Comparison of ENCODE assay signal across 37 cellular contexts in the genomic region with DNA sequence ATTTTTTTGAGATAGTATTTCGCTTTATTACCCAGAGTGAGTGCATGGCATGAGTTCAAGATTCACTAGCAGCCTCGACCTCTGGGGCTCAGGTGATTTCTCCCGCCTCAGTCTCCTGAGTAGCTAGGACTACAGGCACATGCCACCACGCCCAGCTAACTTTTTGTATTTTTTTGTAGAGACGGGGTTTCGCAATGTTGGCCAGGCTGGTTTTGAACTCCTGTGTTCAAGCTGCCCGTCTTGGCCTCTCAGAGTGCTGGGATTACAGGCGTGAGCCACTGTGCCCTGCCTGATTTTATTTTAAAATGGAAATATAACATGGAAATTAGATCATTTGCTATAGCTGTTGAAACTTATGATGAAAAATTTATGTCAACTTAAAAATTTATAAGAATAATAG.
"Had no signal": no experiment of that assay in that cellular context is flagged by ENCODE, and none has a peak within 500 bp of the region (broad histone marks: within the 10 kb centered on the region; RNA-seq: fewer than 3 reads in every experiment).

No MANE protein-coding gene starts in this region.

- DNase-seq: activated CD4-positive, alpha-beta memory T cell treated with anti-CD3 and anti-CD28 coated beads, Interleukin-2, amount 10 ng/mL, durations not matched to agents 7 days and 5 days; activated CD4-positive, alpha-beta T cell treated with anti-CD3 and anti-CD28 coated beads for 1 hour; activated CD4-positive, alpha-beta T cell treated with anti-CD3 and anti-CD28 coated beads for 36 hours; activated CD4-positive, alpha-beta T cell treated with anti-CD3 and anti-CD28 coated beads for 48 hours; activated CD4-positive, alpha-beta T cell treated with anti-CD3 and anti-CD28 coated beads, Interleukin-2, amount 10 ng/mL, durations not matched to agents 7 days and 5 days; activated CD4-positive, alpha-beta T cell treated with anti-CD3 and anti-CD28 coated beads, Interleukin-2, amount 50 U/mL, for 48 hours; activated CD4-positive, CD25-positive, alpha-beta regulatory T cell; activated CD8-positive, alpha-beta memory T cell treated with anti-CD3 and anti-CD28 coated beads for 24 hours; activated CD8-positive, alpha-beta memory T cell treated with anti-CD3 and anti-CD28 coated beads, Interleukin-2, amount 10 ng/mL, durations not matched to agents 7 days and 5 days; activated CD8-positive, alpha-beta memory T cell treated with anti-CD3 and anti-CD28 coated beads, Interleukin-2, amount 50 U/mL, for 48 hours; activated CD8-positive, alpha-beta T cell treated with anti-CD3 and anti-CD28 coated beads, Interleukin-2, amount 10 ng/mL, durations not matched to agents 7 days and 5 days; activated effector memory CD4-positive, alpha-beta T cell treated with Interleukin-2 at 50 U/mL for 16 hours; activated gamma-delta T cell; activated naive CD4-positive, alpha-beta T cell treated with anti-CD3 and anti-CD28 coated beads, Interleukin-2, amount 10 ng/mL, durations not matched to agents 7 days and 5 days; activated naive CD4-positive, alpha-beta T cell treated with Interleukin-2 at 50 U/mL for 16 hours; activated naive CD8-positive, alpha-beta T cell treated with anti-CD3 and anti-CD28 coated beads, Interleukin-2, amount 10 ng/mL, durations not matched to agents 7 days and 5 days; activated naive CD8-positive, alpha-beta T cell treated with anti-CD3 and anti-CD28 coated beads, Interleukin-2, amount 50 U/mL, for 24 hours; activated T-cell treated with anti-CD3 and anti-CD28 coated beads, Interleukin-2, amount 50 U/mL, for 24 hours; activated T-cell treated with anti-CD3 and anti-CD28 coated beads, Interleukin-2, amount 50 U/mL, for 48 hours; amygdala; anterior cingulate cortex; caudate nucleus; cerebellar nuclear complex; T-helper 17 cell; T-helper 9 cell; WERI-Rb-1 had no signal

- H3K27ac ChIP-seq: ascending aorta, cardiac muscle cell, WERI-Rb-1 had no signal

- H3K9me3 Mint-ChIP-seq: activated CD4-positive, alpha-beta T cell treated with anti-CD3 and anti-CD28 coated beads, Interleukin-2, amount 10 ng/mL, durations not matched to agents 7 days and 5 days; activated naive CD4-positive, alpha-beta T cell treated with anti-CD3 and anti-CD28 coated beads, Interleukin-2, amount 10 ng/mL, durations not matched to agents 7 days and 5 days; activated naive CD4-positive, alpha-beta T cell treated with anti-CD3 and anti-CD28 coated beads, Interleukin-2, amount 50 U/mL, for 24 hours; activated naive CD8-positive, alpha-beta T cell treated with anti-CD3 and anti-CD28 coated beads, Interleukin-2, amount 50 U/mL, for 24 hours; activated T-cell treated with anti-CD3 and anti-CD28 coated beads, Interleukin-2, amount 50 U/mL, for 24 hours; brain had no signal

- H3K9me3 ChIP-seq: ascending aorta had no signal

- H3K4me3 ChIP-seq: ascending aorta, cardiac muscle cell had no signal

- H3K27me3 ChIP-seq: ascending aorta, cardiac muscle cell had no signal

- H3K4me1 Mint-ChIP-seq: activated naive CD4-positive, alpha-beta T cell treated with anti-CD3 and anti-CD28 coated beads, Interleukin-2, amount 10 ng/mL, durations not matched to agents 7 days and 5 days; activated naive CD4-positive, alpha-beta T cell treated with anti-CD3 and anti-CD28 coated beads, Interleukin-2, amount 50 U/mL, for 24 hours; activated naive CD8-positive, alpha-beta T cell treated with anti-CD3 and anti-CD28 coated beads, Interleukin-2, amount 10 ng/mL, durations not matched to agents 7 days and 5 days; brain had no signal

- H3K27me3 Mint-ChIP-seq: activated CD4-positive, alpha-beta memory T cell treated with anti-CD3 and anti-CD28 coated beads, Interleukin-2, amount 10 ng/mL, durations not matched to agents 7 days and 5 days; activated CD4-positive, alpha-beta T cell treated with anti-CD3 and anti-CD28 coated beads for 36 hours; activated CD4-positive, alpha-beta T cell treated with anti-CD3 and anti-CD28 coated beads, Interleukin-2, amount 10 ng/mL, durations not matched to agents 7 days and 5 days; activated CD8-positive, alpha-beta memory T cell treated with anti-CD3 and anti-CD28 coated beads, Interleukin-2, amount 10 ng/mL, durations not matched to agents 7 days and 5 days; activated naive CD4-positive, alpha-beta T cell treated with anti-CD3 and anti-CD28 coated beads, Interleukin-2, amount 10 ng/mL, durations not matched to agents 7 days and 5 days; activated naive CD4-positive, alpha-beta T cell treated with anti-CD3 and anti-CD28 coated beads, Interleukin-2, amount 50 U/mL, for 24 hours; activated naive CD8-positive, alpha-beta T cell; activated naive CD8-positive, alpha-beta T cell treated with anti-CD3 and anti-CD28 coated beads, Interleukin-2, amount 10 ng/mL, durations not matched to agents 7 days and 5 days; activated naive CD8-positive, alpha-beta T cell treated with anti-CD3 and anti-CD28 coated beads, Interleukin-2, amount 50 U/mL, for 24 hours; activated T-cell treated with anti-CD3 and anti-CD28 coated beads, Interleukin-2, amount 50 U/mL, for 24 hours; brain; central memory CD8-positive, alpha-beta T cell; T-helper 17 cell had no signal

- H3K4me1 ChIP-seq: ascending aorta had no signal

- ATAC-seq: activated CD4-positive, alpha-beta T cell treated with anti-CD3 and anti-CD28 coated beads for 36 hours; activated CD4-positive, CD25-positive, alpha-beta regulatory T cell treated with anti-CD3 and anti-CD28 coated beads, Interleukin-2, amount 50 U/mL, for 24 hours; activated CD8-positive, alpha-beta memory T cell treated with anti-CD3 and anti-CD28 coated beads, Interleukin-2, amount 10 ng/mL, durations not matched to agents 7 days and 5 days; activated CD8-positive, alpha-beta T cell treated with anti-CD3 and anti-CD28 coated beads, Interleukin-2, amount 10 ng/mL, durations not matched to agents 7 days and 5 days; activated naive CD8-positive, alpha-beta T cell treated with anti-CD3 and anti-CD28 coated beads, Interleukin-2, amount 50 U/mL, for 24 hours; T-helper 17 cell; WTC11 had no signal

- H3K4me3 Mint-ChIP-seq: activated CD4-positive, alpha-beta memory T cell treated with anti-CD3 and anti-CD28 coated beads, Interleukin-2, amount 10 ng/mL, durations not matched to agents 7 days and 5 days; activated CD4-positive, alpha-beta T cell treated with anti-CD3 and anti-CD28 coated beads for 36 hours; activated CD4-positive, alpha-beta T cell treated with anti-CD3 and anti-CD28 coated beads, Interleukin-2, amount 10 ng/mL, durations not matched to agents 7 days and 5 days; activated CD8-positive, alpha-beta memory T cell treated with anti-CD3 and anti-CD28 coated beads, Interleukin-2, amount 10 ng/mL, durations not matched to agents 7 days and 5 days; activated CD8-positive, alpha-beta T cell treated with anti-CD3 and anti-CD28 coated beads, Interleukin-2, amount 10 ng/mL, durations not matched to agents 7 days and 5 days; activated naive CD4-positive, alpha-beta T cell treated with anti-CD3 and anti-CD28 coated beads, Interleukin-2, amount 10 ng/mL, durations not matched to agents 7 days and 5 days; activated naive CD4-positive, alpha-beta T cell treated with anti-CD3 and anti-CD28 coated beads, Interleukin-2, amount 50 U/mL, for 24 hours; activated naive CD8-positive, alpha-beta T cell; activated naive CD8-positive, alpha-beta T cell treated with anti-CD3 and anti-CD28 coated beads, Interleukin-2, amount 10 ng/mL, durations not matched to agents 7 days and 5 days; activated naive CD8-positive, alpha-beta T cell treated with anti-CD3 and anti-CD28 coated beads, Interleukin-2, amount 50 U/mL, for 24 hours; activated T-cell treated with anti-CD3 and anti-CD28 coated beads, Interleukin-2, amount 50 U/mL, for 24 hours; brain; central memory CD8-positive, alpha-beta T cell; T-helper 17 cell; WTC11 had no signal

- FAIRE-seq: bronchial epithelial cell, TTC549 had no signal

- H3K27ac Mint-ChIP-seq: activated CD4-positive, alpha-beta memory T cell treated with anti-CD3 and anti-CD28 coated beads, Interleukin-2, amount 10 ng/mL, durations not matched to agents 7 days and 5 days; activated CD4-positive, alpha-beta T cell treated with anti-CD3 and anti-CD28 coated beads for 36 hours; activated CD4-positive, alpha-beta T cell treated with anti-CD3 and anti-CD28 coated beads, Interleukin-2, amount 10 ng/mL, durations not matched to agents 7 days and 5 days; activated CD8-positive, alpha-beta memory T cell treated with anti-CD3 and anti-CD28 coated beads, Interleukin-2, amount 10 ng/mL, durations not matched to agents 7 days and 5 days; activated CD8-positive, alpha-beta T cell treated with anti-CD3 and anti-CD28 coated beads, Interleukin-2, amount 10 ng/mL, durations not matched to agents 7 days and 5 days; activated naive CD4-positive, alpha-beta T cell treated with anti-CD3 and anti-CD28 coated beads, Interleukin-2, amount 10 ng/mL, durations not matched to agents 7 days and 5 days; activated naive CD4-positive, alpha-beta T cell treated with anti-CD3 and anti-CD28 coated beads, Interleukin-2, amount 50 U/mL, for 24 hours; activated naive CD8-positive, alpha-beta T cell; activated naive CD8-positive, alpha-beta T cell treated with anti-CD3 and anti-CD28 coated beads, Interleukin-2, amount 10 ng/mL, durations not matched to agents 7 days and 5 days; activated naive CD8-positive, alpha-beta T cell treated with anti-CD3 and anti-CD28 coated beads, Interleukin-2, amount 50 U/mL, for 24 hours; activated T-cell treated with anti-CD3 and anti-CD28 coated beads, Interleukin-2, amount 50 U/mL, for 24 hours; activated T-helper 2 cell treated with anti-CD3 and anti-CD28 coated beads, Interferon-gamma antibody, Interleukin-2, Interleukin-4, amounts not matched to agents 10 μg/mL and 5 μg/mL and 100 μg/mL, durations not matched to agents 14 hours and 24 hours and 36 hours; brain; T-helper 17 cell; WTC11 had no signal
